ENCODE assay signal across 16 cellular contexts in the genomic region with DNA sequence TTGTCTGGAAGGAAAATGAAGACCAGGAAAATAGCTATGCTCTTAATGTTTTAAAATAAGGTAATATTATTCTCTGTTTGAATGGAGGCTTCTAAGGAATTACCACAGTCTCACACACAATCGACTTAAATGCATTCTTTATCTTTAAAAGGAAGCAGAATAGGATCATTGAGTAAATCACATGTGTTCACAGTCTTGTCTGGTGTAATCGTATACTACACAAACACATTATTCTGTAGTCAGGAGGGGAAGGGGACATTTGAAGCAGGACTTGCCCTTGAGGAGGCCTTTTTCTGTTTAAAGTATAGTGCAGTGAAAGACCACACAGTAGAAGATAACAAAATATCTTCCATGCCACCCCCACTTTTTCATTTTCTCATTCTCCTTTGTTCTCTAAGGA. TPM values are rescaled to one million over a fixed set of nuclear protein-coding genes. Genes with fewer than 3 reads are reported as not detected.
DNase-seq lines count a peak whose midpoint lies in the region; ATAC-seq and TF ChIP-seq lines count a peak whose summit lies in the region.
"Had no signal": no experiment of that assay in that cellular context is flagged by ENCODE, and none has a peak within 500 bp of the region (broad histone marks: within the 10 kb centered on the region; RNA-seq: fewer than 3 reads in every experiment).

No MANE protein-coding gene starts in this region.

- TF ChIP-seq CTCF in endothelial cell (IDR thresholded peaks at IDR 0.05; ENCODE audit: unreplicated experiment): no peak
- TF ChIP-seq CTCF in GM23338 (conservative IDR thresholded peaks at IDR 0.05; ENCODE audit: low read depth in 2 of 2): no peak

- H3K4me3 ChIP-seq in rectal smooth muscle tissue (ENCODE audit: low read length): no peak overlapping the region
- H3K4me3 ChIP-seq in GM23338: no peak overlapping the region
- H3K4me3 ChIP-seq: coronary artery had no signal

- no peaks in the 10 kb centered on the region; the same call in 1 of the 2 replicates for H4K20me1 ChIP-seq in GM23338 (replicated peaks; ENCODE audit: insufficient read depth)

- H3K4me2 ChIP-seq in GM23338: no peak overlapping the region
- H3K4me2 ChIP-seq: KMS-11 had no signal

- H3K9me3 Mint-ChIP-seq in endothelial cell (ENCODE audit: unreplicated experiment): no peaks in the 10 kb centered on the region
- H3K9me3 Mint-ChIP-seq in GM23338: peaks cover 18% of the 10 kb centered on the region; the same call in 2 of the 3 replicates
- H3K9me3 Mint-ChIP-seq: activated naive CD4-positive, alpha-beta T cell treated with anti-CD3 and anti-CD28 coated beads, Interleukin-2, amount 50 U/mL, for 72 hours had no signal

- H3K9me2 ChIP-seq in GM23338 (ENCODE audit: insufficient read depth): no peaks in the 10 kb centered on the region

- H2AFZ ChIP-seq in GM23338: no peak overlapping the region

- H3K4me1 Mint-ChIP-seq in endothelial cell (ENCODE audit: unreplicated experiment): peaks cover 2% of the 10 kb centered on the region
- peaks cover 35% of the 10 kb centered on the region for H3K4me1 Mint-ChIP-seq in GM23338

- H3K36me3 Mint-ChIP-seq in endothelial cell (ENCODE audit: low read depth, unreplicated experiment): no peaks in the 10 kb centered on the region
- peaks cover 23% of the 10 kb centered on the region; the same call in 2 of the 3 replicates for H3K36me3 Mint-ChIP-seq in GM23338 (ENCODE audit: low read depth)

- H3K27me3 ChIP-seq in rectal smooth muscle tissue (ENCODE audit: control insufficient read depth, insufficient read depth, low read length): no peaks in the 10 kb centered on the region
- H3K27me3 ChIP-seq in GM23338 (ENCODE audit: insufficient read depth): no peaks in the 10 kb centered on the region

- H3K4me3 Mint-ChIP-seq in endothelial cell (ENCODE audit: unreplicated experiment) (no peak overlapping the region), GM23338 (no peak overlapping the region)
- H3K4me3 Mint-ChIP-seq: T-cell had no signal

- DNase-seq in NCI-H345 (lab: John Stamatoyannopoulos, UW) (peak; percentile 13), NCI-H345 treated with DMSO at 0.1 percent for 48 hours (lab: John Stamatoyannopoulos, UW; ENCODE audit: unreplicated experiment) (no peak), NCI-H69 (lab: John Stamatoyannopoulos, UW) (peak; percentile 73), endothelial cell (ENCODE audit: low spot score) (no peak), GM23338 (ENCODE audit: low spot score) (no peak)
- no peak for DNase-seq in effector CD8-positive, alpha-beta T cell (lab: John Stamatoyannopoulos, UW)
- DNase-seq: activated CD4-positive, CD25-positive, alpha-beta regulatory T cell; activated CD8-positive, alpha-beta memory T cell treated with anti-CD3 and anti-CD28 coated beads, Interleukin-2, amount 50 U/mL, for 48 hours; Calu3; NK-92 treated with Interleukin-12 subunit alpha and Interleukin-12 subunit beta, amount 100 ng/mL, for 24 hours; T-cell had no signal

- no peaks in the 10 kb centered on the region for H3F3A ChIP-seq in GM23338 (replicated peaks; ENCODE audit: low read depth)

- no peaks in the 10 kb centered on the region for H3K27me3 Mint-ChIP-seq in endothelial cell (ENCODE audit: unreplicated experiment)
- H3K27me3 Mint-ChIP-seq in GM23338 (ENCODE audit: insufficient read depth, low read depth, poor library complexity): peaks cover 8% of the 10 kb centered on the region
- H3K27me3 Mint-ChIP-seq: T-cell had no signal

- H3K9ac ChIP-seq in rectal smooth muscle tissue (ENCODE audit: low read length): no peak overlapping the region
- H3K9ac ChIP-seq: KMS-11 had no signal

- peaks cover 54% of the 10 kb centered on the region for H3K79me2 ChIP-seq in GM23338 (replicated peaks; ENCODE audit: insufficient read depth)

- ATAC-seq in GM19395 (IDR thresholded peaks at IDR 0.05; ENCODE audit: unreplicated experiment): no peak
- no peak for ATAC-seq in GM23338
- ATAC-seq: activated naive CD4-positive, alpha-beta T cell treated with anti-CD3 and anti-CD28 coated beads, Interleukin-2, amount 50 U/mL, for 72 hours; T-cell had no signal

- peaks cover 3% of the 10 kb centered on the region for H3K4me1 ChIP-seq in rectal smooth muscle tissue (ENCODE audit: control insufficient read depth, insufficient read depth, low read length)
- H3K4me1 ChIP-seq in GM23338 (ENCODE audit: insufficient read depth): peaks cover 19% of the 10 kb centered on the region

- peak overlapping the region; percentile 58 for H3K27ac ChIP-seq in rectal smooth muscle tissue (ENCODE audit: low read depth, low read length)
- H3K27ac ChIP-seq in GM23338 (ENCODE audit: low read depth): no peak overlapping the region
- H3K27ac ChIP-seq: coronary artery, KMS-11 had no signal

- H3K27ac Mint-ChIP-seq in endothelial cell (ENCODE audit: unreplicated experiment) (peak overlapping the region; percentile 31), GM23338 (no peak overlapping the region)
- H3K27ac Mint-ChIP-seq: activated naive CD4-positive, alpha-beta T cell treated with anti-CD3 and anti-CD28 coated beads, Interleukin-2, amount 50 U/mL, for 72 hours; T-cell had no signal

- H3K36me3 ChIP-seq in rectal smooth muscle tissue (ENCODE audit: control insufficient read depth, insufficient read depth, low read length) (no peaks in the 10 kb centered on the region), GM23338 (ENCODE audit: insufficient read depth) (peaks cover 5% of the 10 kb centered on the region; the same call in 1 of the 2 replicates)

TF ChIP-seq in GM23338, 12 proteins besides CTCF, POLR2A, EP300 and RAD21:
- TF ChIP-seq JUNB (IDR thresholded peaks at IDR 0.05; ENCODE audit: unreplicated experiment): no peak

RNA-seq across cellular contexts. Expression of a gene that starts 20.6 kb away (rescaled TPM):
- total RNA-seq in endothelial cell (ENCODE audit: unreplicated experiment): 19.7 TPM
- 13.1 and 26.1 TPM in 2 replicates for total RNA-seq in GM23338 (2014; rRNA removed; shearing (Covaris generic))
- 6.9 and 8.3 TPM in 2 replicates for polyA plus RNA-seq in GM23338 (2016; fragmentation: Nextera tagmentation; extraction: Ambion mirVana)

Comparison
In these comparisons a context has a peak if more than half of its experiments do, and no peak if none do; other contexts are left out.
1. DNase-seq: peak in NCI-H345 (single experiment) and NCI-H69 (single experiment); none in NCI-H345 treated with DMSO at 0.1 percent for 48 hours (single experiment), endothelial cell (single experiment), effector CD8-positive, alpha-beta T cell (single experiment) and GM23338 (single experiment).